Comparison of ENCODE assay signal across 20 cellular contexts in genomic region chr20:22791432-22791831, GRCh38.
DNase-seq lines count a peak whose midpoint lies in the region; ATAC-seq, FAIRE-seq and TF ChIP-seq lines count a peak whose summit lies in the region.
"Had no signal": no experiment of that assay in that cellular context is flagged by ENCODE, and none has a peak within 500 bp of the region (broad histone marks: within the 10 kb centered on the region; RNA-seq: fewer than 3 reads in every experiment).

No MANE protein-coding gene starts in this region.

- 0% methylated on average over 3 of the region's 3 CpGs for WGBS in K562 (ENCODE audit: insufficient coverage, low coverage, missing lambda C conversion rate)

- H3K9ac ChIP-seq in HCT116 (ENCODE audit: low read length) (no peak overlapping the region), K562 (ENCODE audit: insufficient read depth in 1 of 2, low read depth in 2 of 2, low read length in 2 of 2) (no peak overlapping the region)
- H3K9ac ChIP-seq: BLaER1 treated with 17β-estradiol and CSF1 and Interleukin-3, amounts not matched to agents 10 nM and 100 nM had no signal

- no peak for FAIRE-seq in K562 (lab: Jason Lieb, UNC)
- FAIRE-seq: D721Med, GM12878, H1 had no signal

- in situ Hi-C loops in K562 (cut with MboI): no loop called here

- H3K36me3 ChIP-seq in HCT116 (ENCODE audit: control insufficient read depth in 1 of 2, insufficient read depth in 2 of 2, low read length in 2 of 2): no peaks in the 10 kb centered on the region
- no peaks in the 10 kb centered on the region for H3K36me3 ChIP-seq in PC-9 (ENCODE audit: low read depth)
- no peaks in the 10 kb centered on the region for H3K36me3 ChIP-seq in K562 (ENCODE audit: control insufficient read depth, insufficient read depth, low read length)
- no peaks in the 10 kb centered on the region for H3K36me3 ChIP-seq in BE2C
- H3K36me3 ChIP-seq: BLaER1 treated with 17β-estradiol and CSF1 and Interleukin-3, amounts not matched to agents 10 nM and 100 nM had no signal

- DNase-seq in HCT116 (ENCODE audit: low read depth, low spot score) (no peak), PC-9 (no peak), K562 (ENCODE audit: extremely low read depth in 1 of 4, low spot score in 3 of 4) (no peak), kidney tubule cell (ENCODE audit: low spot score) (peak; percentile 19), BE2C (no peak), SK-N-DZ (ENCODE audit: low spot score) (no peak), iPS-NIHi11 (ENCODE audit: low spot score) (no peak), dedifferentiated amniotic fluid mesenchymal stem cell (ENCODE audit: extremely low spot score) (no peak)
- DNase-seq: CD4-positive, alpha-beta T cell; CD8-positive, alpha-beta memory T cell; DMS 273 treated with DMSO at 0.1 percent for 48 hours; DMS79; EL; GDM1; H7; HCEC 1CT had no signal

- ATAC-seq in HCT116 (no peak), K562 (no peak)
- ATAC-seq: GM12878 had no signal

- peaks cover 0 to 39% of the 10 kb centered on the region in 2 experiments; a peak in 3 of 4 replicates for H3K4me1 ChIP-seq in HCT116 (ENCODE audit: control insufficient read depth in 1 of 2, insufficient read depth in 2 of 2, low read length in 2 of 2)
- peaks cover 48% of the 10 kb centered on the region for H3K4me1 ChIP-seq in PC-9 (replicated peaks; ENCODE audit: insufficient read depth)
- H3K4me1 ChIP-seq in K562 (replicated peaks in 1 of 2; ENCODE audit: control insufficient read depth in 2 of 2, insufficient read depth in 2 of 2, low read length in 2 of 2): no peaks in the 10 kb centered on the region
- H3K4me1 ChIP-seq in BE2C: no peaks in the 10 kb centered on the region

- H3K27ac ChIP-seq in HCT116 (ENCODE audit: low read depth, low read length): no peak overlapping the region
- H3K27ac ChIP-seq in PC-9: peak overlapping the region; percentile 72
- H3K27ac ChIP-seq in K562 (ENCODE audit: extremely low read depth, low read depth, low read length): no peak overlapping the region
- H3K27ac ChIP-seq: BLaER1 treated with 17β-estradiol and CSF1 and Interleukin-3, amounts not matched to agents 10 nM and 100 nM had no signal

- H3K79me2 ChIP-seq in HCT116 (ENCODE audit: insufficient read depth, low read length) (no peaks in the 10 kb centered on the region), PC-9 (ENCODE audit: low read depth) (no peaks in the 10 kb centered on the region), K562 (ENCODE audit: control insufficient read depth, insufficient read depth, low read length) (no peaks in the 10 kb centered on the region)

- RAD21 ChIA-PET in HCT116 (lab: Charles Lee; ENCODE audit: low non-redundant PET in 1 of 2, low total read pairs in 2 of 2, uncharacterized antibody in 2 of 2, unreplicated experiment in 2 of 2): no interaction called here

- TF ChIP-seq POLR2A in HCT116 (IDR thresholded peaks at IDR 0.05; ENCODE audit: borderline replicate concordance, extremely low read depth, insufficient read depth, insufficient read length) (no peak), K562 (conservative IDR thresholded peaks at IDR 0.05) (no peak)

- no peak for TF ChIP-seq EP300 in K562 (IDR thresholded peaks at IDR 0.05; ENCODE audit: low read length)

- H3K4me3 ChIP-seq in HCT116 (replicated peaks in 1 of 2; ENCODE audit: low read depth in 1 of 2, low read length in 2 of 2): no peak overlapping the region
- H3K4me3 ChIP-seq in PC-9: no peak overlapping the region
- no peak overlapping the region for H3K4me3 ChIP-seq in K562
- H3K4me3 ChIP-seq in BE2C (ENCODE audit: low read depth, low read length): no peak overlapping the region
- H3K4me3 ChIP-seq: BLaER1 treated with 17β-estradiol and CSF1 and Interleukin-3, amounts not matched to agents 10 nM and 100 nM; GM12878 had no signal

- H3K9me2 ChIP-seq in HCT116 (ENCODE audit: insufficient read depth) (no peaks in the 10 kb centered on the region), PC-9 (ENCODE audit: insufficient read depth) (no peaks in the 10 kb centered on the region)

- H3K4me2 ChIP-seq in HCT116 (ENCODE audit: low read length) (peak overlapping the region; percentile 11; the same call in 1 of the 2 replicates), PC-9 (0 out of 2 replicates have a peak overlapping the region, but pooled peaks have one; percentile 49), K562 (ENCODE audit: insufficient read depth, low read length) (no peak overlapping the region)
- H3K4me2 ChIP-seq: BLaER1 treated with 17β-estradiol and CSF1 and Interleukin-3, amounts not matched to agents 10 nM and 100 nM had no signal

- CTCF ChIA-PET in HCT116 (lab: Charles Lee) (no interaction called here), PC-9 (lab: Charles Lee) (no interaction called here), K562 (lab: Yijun Ruan, JAX; ENCODE audit: low intra/inter-chr PET ratio) (no interaction called here)

- peaks cover 24% of the 10 kb centered on the region for H3F3A ChIP-seq in PC-9 (ENCODE audit: insufficient read depth, low read depth)

- H2AFZ ChIP-seq in HCT116 (ENCODE audit: low read depth, low read length, poor library complexity, severe bottlenecking) (no peak overlapping the region), PC-9 (no peak overlapping the region), K562 (ENCODE audit: low read depth, low read length) (no peak overlapping the region)

- no peaks in the 10 kb centered on the region for H4K20me1 ChIP-seq in HCT116 (ENCODE audit: insufficient read depth)
- no peaks in the 10 kb centered on the region for H4K20me1 ChIP-seq in PC-9 (ENCODE audit: insufficient read depth)
- H4K20me1 ChIP-seq in K562 (replicated peaks; ENCODE audit: control insufficient read depth, insufficient read depth, low read length): no peaks in the 10 kb centered on the region
- H4K20me1 ChIP-seq: BLaER1 treated with 17β-estradiol and CSF1 and Interleukin-3, amounts not matched to agents 10 nM and 100 nM had no signal

- peaks cover 3% of the 10 kb centered on the region; the same call in 1 of the 2 replicates for H3K27me3 ChIP-seq in HCT116 (ENCODE audit: insufficient read depth, low read length)
- no peaks in the 10 kb centered on the region for H3K27me3 ChIP-seq in PC-9 (ENCODE audit: insufficient read depth, low read depth)
- H3K27me3 ChIP-seq in K562 (ENCODE audit: control insufficient read depth in 2 of 2, insufficient read depth in 2 of 2, low read length in 2 of 2): peaks cover 3 to 16% of the 10 kb centered on the region in 2 experiments; a peak in 4 of 5 replicates
- no peaks in the 10 kb centered on the region for H3K27me3 ChIP-seq in BE2C
- H3K27me3 ChIP-seq: BLaER1 treated with 17β-estradiol and CSF1 and Interleukin-3, amounts not matched to agents 10 nM and 100 nM had no signal

- H3K9me1 ChIP-seq in K562 (ENCODE audit: control insufficient read depth, insufficient read depth, low read length): no peaks in the 10 kb centered on the region

- H3K9me3 ChIP-seq in HCT116 (ENCODE audit: control insufficient read depth in 1 of 2, insufficient read depth in 1 of 2, low read depth in 1 of 2, low read length in 2 of 2) (no peaks in the 10 kb centered on the region), PC-9 (ENCODE audit: insufficient read depth, low read depth) (no peaks in the 10 kb centered on the region; the same call in 1 of the 2 replicates), K562 (replicated peaks; ENCODE audit: control insufficient read depth, insufficient read depth, low read depth, low read length) (no peaks in the 10 kb centered on the region), BE2C (no peaks in the 10 kb centered on the region)
- H3K9me3 ChIP-seq: BLaER1 treated with 17β-estradiol and CSF1 and Interleukin-3, amounts not matched to agents 10 nM and 100 nM had no signal

- POLR2A ChIA-PET in HCT116 (lab: Charles Lee) (no interaction called here), PC-9 (lab: Charles Lee; ENCODE audit: unreplicated experiment) (interaction anchor here (0.6 to 0.7 kb wide), 3 partner anchors 28 to 99 kb away, joined by 3 to 4 read pairs (median 3); no protein-coding TSS in a partner anchor), K562 (lab: Yijun Ruan, JAX) (no interaction called here)

- intact Hi-C loops in HCT116 (cut with micrococcal nuclease): loop anchor here (10.0 kb wide), 1 partner anchor 83 kb away; no protein-coding TSS in a partner anchor
- intact Hi-C loops in PC-9 (cut with micrococcal nuclease; ENCODE audit: unreplicated experiment): loop anchor here (5.0 to 10.0 kb wide), 3 partner anchors 131 to 563 kb away; partner anchors contain the start of gene NXT1
- intact Hi-C loops in K562 (cut with micrococcal nuclease): no loop called here

- TF ChIP-seq CTCF in HCT116 (IDR thresholded peaks at IDR 0.05 in 2 of 3, conservative IDR thresholded peaks at IDR 0.05 in 1 of 3; ENCODE audit: borderline replicate concordance in 1 of 3, insufficient read depth in 1 of 3, low read depth in 2 of 3, low read length in 2 of 3) (no peak), PC-9 (conservative IDR thresholded peaks at IDR 0.05) (no peak), K562 (IDR thresholded peaks at IDR 0.05 in 2 of 3, conservative IDR thresholded peaks at IDR 0.05 in 1 of 3; ENCODE audit: insufficient read depth in 2 of 3, low read depth in 1 of 3, low read length in 3 of 3) (no peak), BE2C (IDR thresholded peaks at IDR 0.05; ENCODE audit: low read depth, low read length) (no peak)

- BruUV-seq in HCT116 (replicated peaks; lab: Mats Ljungman, UMichigan) (no TSS peak), PC-9 (replicated peaks; lab: Mats Ljungman, UMichigan) (no TSS peak), K562 (replicated peaks; lab: Mats Ljungman, UMichigan) (no TSS peak)

- TF ChIP-seq RAD21 in HCT116 (IDR thresholded peaks at IDR 0.05; ENCODE audit: low read depth) (no peak), K562 (CRISPR knock-in tag; conservative IDR thresholded peaks at IDR 0.05 in 1 of 2, IDR thresholded peaks at IDR 0.05 in 1 of 2) (no peak)

TF ChIP-seq in HCT116, 20 proteins besides CTCF, POLR2A, EP300 and RAD21:
- no peak for TF ChIP-seq CBX3 (IDR thresholded peaks at IDR 0.05; ENCODE audit: low read depth)
- TF ChIP-seq SP1 (IDR thresholded peaks at IDR 0.05; ENCODE audit: low read depth): no peak
- TF ChIP-seq JUND (IDR thresholded peaks at IDR 0.05): no peak

Comparison
In these comparisons a context has a peak if more than half of its experiments do, and no peak if none do; other contexts are left out.
1. Of the 22 proteins assayed by ChIP-seq in both K562 and HCT116: peak only in K562: FOSL1; only in HCT116: none; in both: none; in neither: 20; mixed calls (peak in some experiments, not most) for 1.